In genomic region chr2:152519581-152519952, GRCh38 we compare ENCODE assay signal across 18 cellular contexts.
"Had no signal": no experiment of that assay in that cellular context is flagged by ENCODE, and none has a peak within 500 bp of the region (broad histone marks: within the 10 kb centered on the region; RNA-seq: fewer than 3 reads in every experiment).

No MANE protein-coding gene starts in this region.

- H3K4me1 Mint-ChIP-seq: stimulated activated memory B cell treated with anti-CD40 and anti-IgM and Interleukin-4, amounts not matched to agents 10 μg/mL and 1 μg/mL and 100 μg/mL, for 72 hours had no signal

- H3K36me3 Mint-ChIP-seq: stimulated activated memory B cell treated with anti-CD40 and anti-IgM and Interleukin-4, amounts not matched to agents 10 μg/mL and 1 μg/mL and 100 μg/mL, for 72 hours had no signal

- H3K36me3 ChIP-seq: colonic mucosa, heart right ventricle, left lung, lower lobe of right lung, pancreas, prostate gland, right lobe of liver, thyroid gland had no signal

- H3K27me3 ChIP-seq: colonic mucosa, heart right ventricle, left lung, pancreas, right lobe of liver, thyroid gland had no signal

- DNase-seq: colonic mucosa; dermis blood vessel endothelial cell; effector CD4-positive, alpha-beta T cell; heart right ventricle; islet precursor cell; left lung; lower lobe of right lung; mesenchymal stem cell; right lobe of liver; stimulated activated CD4-positive, alpha-beta T cell treated with anti-CD3 and anti-CD28 coated beads, Interleukin-15, amount 100 ng/mL, for 24 hours; stimulated activated CD4-positive, alpha-beta T cell treated with anti-CD3 and anti-CD28 coated beads, Interleukin-1b, Interleukin-23, amount 100 ng/mL, for 48 hours; stimulated activated CD4-positive, alpha-beta T cell treated with anti-CD3 and anti-CD28 coated beads, Interleukin-4, amount 100 ng/mL, for 24 hours had no signal

- H3K9me3 Mint-ChIP-seq: stimulated activated memory B cell treated with anti-CD40 and anti-IgM and Interleukin-4, amounts not matched to agents 10 μg/mL and 1 μg/mL and 100 μg/mL, for 72 hours; stimulated activated naive CD8-positive, alpha-beta T cell treated with anti-CD3 and anti-CD28 coated beads, Interleukin-15, Interleukin-2, amounts not matched to agents 100 ng/mL and 50 ng/mL, for 24 hours had no signal

- H3K4me3 ChIP-seq: colonic mucosa, heart right ventricle, left lung, lower lobe of right lung, prostate gland, right lobe of liver, thyroid gland had no signal

- ATAC-seq: left lung; lower lobe of right lung; right lobe of liver; stimulated activated memory B cell treated with anti-CD40 and anti-IgM and Interleukin-4, amounts not matched to agents 10 μg/mL and 1 μg/mL and 100 μg/mL, for 72 hours had no signal

- H3K27ac Mint-ChIP-seq: stimulated activated memory B cell treated with anti-CD40 and anti-IgM and Interleukin-4, amounts not matched to agents 10 μg/mL and 1 μg/mL and 100 μg/mL, for 72 hours; stimulated activated naive CD8-positive, alpha-beta T cell treated with anti-CD3 and anti-CD28 coated beads, Interleukin-15, Interleukin-2, amounts not matched to agents 100 ng/mL and 50 ng/mL, for 24 hours had no signal

- H3K4me1 ChIP-seq: colonic mucosa, left lung, lower lobe of right lung, prostate gland, right lobe of liver had no signal

- H3K9me3 ChIP-seq: colonic mucosa, heart right ventricle, left lung, lower lobe of right lung, pancreas, prostate gland, right lobe of liver, thyroid gland had no signal

- H3K27me3 Mint-ChIP-seq: stimulated activated memory B cell treated with anti-CD40 and anti-IgM and Interleukin-4, amounts not matched to agents 10 μg/mL and 1 μg/mL and 100 μg/mL, for 72 hours; type B pancreatic cell had no signal

- H3K4me3 Mint-ChIP-seq: stimulated activated memory B cell treated with anti-CD40 and anti-IgM and Interleukin-4, amounts not matched to agents 10 μg/mL and 1 μg/mL and 100 μg/mL, for 72 hours; stimulated activated naive CD8-positive, alpha-beta T cell treated with anti-CD3 and anti-CD28 coated beads, Interleukin-15, Interleukin-2, amounts not matched to agents 100 ng/mL and 50 ng/mL, for 24 hours had no signal

- H3K27ac ChIP-seq: colonic mucosa, heart right ventricle, left lung, lower lobe of right lung, prostate gland, right lobe of liver, thyroid gland had no signal
